13 cellular contexts compared by ENCODE assay signal in genomic region chr3:108406063-108406660, GRCh38.
A peak's percentile ranks its signal among the peaks of the same experiment; 100 is the strongest.
DNase-seq lines count a peak whose midpoint lies in the region; ATAC-seq, FAIRE-seq and TF ChIP-seq lines count a peak whose summit lies in the region.
"Had no signal": no experiment of that assay in that cellular context is flagged by ENCODE, and none has a peak within 500 bp of the region (broad histone marks: within the 10 kb centered on the region; RNA-seq: fewer than 3 reads in every experiment).

No MANE protein-coding gene starts in this region.

- TF ChIP-seq EP300 in HepG2 (IDR thresholded peaks at IDR 0.05; ENCODE audit: low read depth in 2 of 2, low read length in 2 of 2) (no peak), HepG2 (CRISPR knock-in tag; IDR thresholded peaks at IDR 0.05; ENCODE audit: borderline replicate concordance) (no peak), transverse colon (IDR thresholded peaks at IDR 0.05; ENCODE audit: low read depth) (no peak)

- H3K27me3 ChIP-seq in HepG2 (ENCODE audit: control insufficient read depth in 1 of 2, insufficient read depth in 2 of 2, low read length in 2 of 2): peaks cover 0 to 4% of the 10 kb centered on the region in 2 experiments; a peak in 2 of 5 replicates
- H3K27me3 ChIP-seq in right lobe of liver: no peaks in the 10 kb centered on the region
- no peaks in the 10 kb centered on the region for H3K27me3 ChIP-seq in transverse colon
- H3K27me3 ChIP-seq: SJCRH30 had no signal

- H4K20me1 ChIP-seq in HepG2 (ENCODE audit: insufficient read depth, low read length): no peaks in the 10 kb centered on the region

- FAIRE-seq in HepG2 (lab: Jason Lieb, UNC): no peak

- TF ChIP-seq CTCF in HepG2 (CRISPR knock-in tag; IDR thresholded peaks at IDR 0.05): no peak
- TF ChIP-seq CTCF in right lobe of liver (IDR thresholded peaks at IDR 0.05): no peak
- no peak for TF ChIP-seq CTCF in transverse colon (IDR thresholded peaks at IDR 0.05)

- DNase-seq in HepG2 (ENCODE audit: low spot score) (no peak), right lobe of liver (no peak), SKM-1 (lab: John Stamatoyannopoulos, UW; ENCODE audit: unreplicated experiment) (peak; percentile 36), transverse colon (no peak), head of caudate nucleus (no peak), NCI-H1092 (lab: John Stamatoyannopoulos, UW) (no peak)
- DNase-seq: activated CD4-positive, alpha-beta T cell treated with anti-CD3 and anti-CD28 coated beads, Interleukin-2, amount 50 U/mL, for 4 hours; activated naive CD8-positive, alpha-beta T cell treated with anti-CD3 and anti-CD28 coated beads, Interleukin-2, amount 50 U/mL, for 24 hours; NCI-H2107 had no signal

- in situ Hi-C loops in HepG2 (cut with HindIII; ENCODE audit: extremely low pct_ligation_motif_present, low pct_unique_long_range_greater_than_20kb): loop anchor here (5.0 to 10.0 kb wide), 2 partner anchors 254 to 471 kb away; no protein-coding TSS in a partner anchor
- in situ Hi-C loops in transverse colon (cut with MboI; ENCODE audit: low pct_ligation_motif_present in 1 of 4, low pct_unique_long_range_greater_than_20kb in 1 of 4, low sequenced_read_pairs in 3 of 4): loop anchor here in 1 of 4 donors (10.0 kb wide), 1 partner anchor 471 kb away; no protein-coding TSS in a partner anchor

- POLR2A ChIA-PET in HepG2 (lab: Yijun Ruan, JAX): no interaction called here

- H3K9me3 ChIP-seq in HepG2 (ENCODE audit: low read length) (no peaks in the 10 kb centered on the region), right lobe of liver (no peaks in the 10 kb centered on the region), transverse colon (no peaks in the 10 kb centered on the region)
- H3K9me3 ChIP-seq: SJCRH30 had no signal

- TF ChIP-seq POLR2A in HepG2 (IDR thresholded peaks at IDR 0.05; ENCODE audit: insufficient read depth in 1 of 2, low read depth in 2 of 2, low read length in 2 of 2) (no peak), right lobe of liver (IDR thresholded peaks at IDR 0.05) (no peak), transverse colon (IDR thresholded peaks at IDR 0.05) (no peak)

- H3K79me2 ChIP-seq in HepG2 (ENCODE audit: insufficient read depth, low read length): no peaks in the 10 kb centered on the region

- CTCF ChIA-PET in HepG2 (lab: Yijun Ruan, JAX; ENCODE audit: low intra/inter-chr PET ratio, low total read pairs): interaction anchor here (1.9 kb wide), 1 partner anchor 253 kb away, joined by 14 read pairs; no protein-coding TSS in a partner anchor

- H3K4me3 ChIP-seq in HepG2 (replicated peaks in 1 of 3; ENCODE audit: insufficient read depth in 1 of 3, low read depth in 2 of 3, low read length in 3 of 3): no peak overlapping the region
- H3K4me3 ChIP-seq in right lobe of liver: no peak overlapping the region
- H3K4me3 ChIP-seq in transverse colon: no peak overlapping the region
- H3K4me3 ChIP-seq: SJCRH30, skin epidermis had no signal

- no peak overlapping the region for H3K9ac ChIP-seq in HepG2 (ENCODE audit: insufficient read depth, low read depth, low read length)

- WGBS in HepG2 (ENCODE audit: low lambda C conversion rate): 24% methylated on average over 3 of the region's 3 CpGs
- 62% methylated on average over 3 of the region's 3 CpGs for WGBS in right lobe of liver (ENCODE audit: insufficient coverage, low coverage, low lambda C conversion rate, missing lambda C conversion rate)
- WGBS in transverse colon (ENCODE audit: low coverage in 1 of 2), 2 donors: 42 to 66% methylated on average over 3 of the region's 3 CpGs

- no peak overlapping the region for H3K4me2 ChIP-seq in HepG2 (ENCODE audit: low read depth, low read length)

- H2AFZ ChIP-seq in HepG2 (ENCODE audit: low read length): no peak overlapping the region

- H3K4me1 ChIP-seq in HepG2 (ENCODE audit: insufficient read depth, low read length) (peaks cover 8% of the 10 kb centered on the region), right lobe of liver (peaks cover 0 to 4% (median 0%) of the 10 kb centered on the region in 4 donors), transverse colon (peaks cover 15 to 69% (median 30%) of the 10 kb centered on the region in 4 donors)
- H3K4me1 ChIP-seq: SJCRH30 had no signal

- ATAC-seq in HepG2 (peak; percentile 29), right lobe of liver (no peak), HG03280 (IDR thresholded peaks at IDR 0.05; ENCODE audit: unreplicated experiment) (peak; percentile 17), GM19463 (IDR thresholded peaks at IDR 0.05; ENCODE audit: unreplicated experiment) (no peak)

- no peak for TF ChIP-seq RAD21 in HepG2 (CRISPR knock-in tag; IDR thresholded peaks at IDR 0.05)

- BruUV-seq in HepG2 (replicated peaks; lab: Mats Ljungman, UMichigan): no TSS peak

- H3K36me3 ChIP-seq in HepG2 (replicated peaks in 1 of 2; ENCODE audit: control insufficient read depth in 1 of 2, insufficient read depth in 2 of 2, low read length in 2 of 2): no peaks in the 10 kb centered on the region
- no peaks in the 10 kb centered on the region for H3K36me3 ChIP-seq in right lobe of liver
- no peaks in the 10 kb centered on the region for H3K36me3 ChIP-seq in transverse colon
- H3K36me3 ChIP-seq: SJCRH30 had no signal

- H3K27ac ChIP-seq in HepG2 (ENCODE audit: extremely low read length, insufficient read depth, low read length): no peak overlapping the region
- H3K27ac ChIP-seq in right lobe of liver: no peak overlapping the region
- H3K27ac ChIP-seq in transverse colon: peak overlapping the region; percentile 71 to 89 (median 80)
- H3K27ac ChIP-seq: SJCRH30, skin epidermis had no signal

- intact Hi-C loops in HepG2 (cut with micrococcal nuclease; ENCODE audit: unreplicated experiment) (loop anchor here (1.0 to 5.0 kb wide), 3 partner anchors 253 to 1171 kb away; no protein-coding TSS in a partner anchor), right lobe of liver (cut with DNase I) (no loop called here), transverse colon (cut with DNase I; ENCODE audit: low total_unique reads) (no loop called here), head of caudate nucleus (cut with DNase I) (no loop called here)

TF ChIP-seq in HepG2, 621 proteins besides CTCF, POLR2A, EP300 and RAD21:
- TF ChIP-seq NAIF1 (CRISPR knock-in tag; IDR thresholded peaks at IDR 0.05; ENCODE audit: borderline replicate concordance) (no peak), CERS6 (CRISPR knock-in tag; IDR thresholded peaks at IDR 0.05) (no peak), SRF (IDR thresholded peaks at IDR 0.05; ENCODE audit: low read depth, low read length) (no peak), ZXDC (CRISPR knock-in tag; IDR thresholded peaks at IDR 0.05) (no peak), GATAD1 (CRISPR knock-in tag; IDR thresholded peaks at IDR 0.05) (no peak), ZNF616 (CRISPR knock-in tag; IDR thresholded peaks at IDR 0.05; ENCODE audit: low read depth) (no peak), NCOA2 (CRISPR knock-in tag; IDR thresholded peaks at IDR 0.05) (no peak), ZNF367 (CRISPR knock-in tag; IDR thresholded peaks at IDR 0.05; ENCODE audit: borderline replicate concordance) (no peak)

Comparison
In these comparisons a context has a peak if more than half of its experiments do, and no peak if none do; other contexts are left out.
1. ATAC-seq: peak in HepG2 (single experiment) and HG03280 (single experiment); none in right lobe of liver (0 of 4) and GM19463 (single experiment).
2. H3K27ac ChIP-seq: peak in transverse colon (4 of 4); none in HepG2 (single experiment) and right lobe of liver (0 of 3).